19 cellular contexts compared by ENCODE assay signal in genomic region chr3:10910367-10910766, GRCh38.
"Had no signal": no experiment of that assay in that cellular context is flagged by ENCODE, and none has a peak within 500 bp of the region (broad histone marks: within the 10 kb centered on the region; RNA-seq: fewer than 3 reads in every experiment).

No MANE protein-coding gene starts in this region.

- ATAC-seq: gastrocnemius medialis, heart right ventricle, left cardiac atrium, left lung, left ventricle myocardium superior, lower lobe of right lung, mucosa of descending colon had no signal

- H3K4me1 ChIP-seq: esophagus muscularis mucosa, gastrocnemius medialis, heart right ventricle, left lung, lower lobe of right lung had no signal

- DNase-seq: dermis blood vessel endothelial cell; dorsolateral prefrontal cortex; effector CD4-positive, alpha-beta T cell; effector memory CD4-positive, alpha-beta T cell; foreskin melanocyte; gastrocnemius medialis; glutamatergic neuron; head of caudate nucleus; heart right ventricle; hippocampal formation; left cardiac atrium; left lung; left ventricle myocardium superior; lower lobe of right lung; mesenchymal stem cell; mucosa of descending colon; naive B cell had no signal

- H3K36me3 ChIP-seq: esophagus muscularis mucosa, gastrocnemius medialis, heart right ventricle, left lung, lower lobe of right lung had no signal

- H3K4me3 ChIP-seq: coronary artery, dorsolateral prefrontal cortex, esophagus muscularis mucosa, gastrocnemius medialis, heart right ventricle, left lung, lower lobe of right lung, mucosa of descending colon had no signal

- H3K27me3 ChIP-seq: dorsolateral prefrontal cortex had no signal

- H3K27ac ChIP-seq: coronary artery, dorsolateral prefrontal cortex, esophagus muscularis mucosa, gastrocnemius medialis, heart right ventricle, left lung, lower lobe of right lung had no signal
